Comparison of ENCODE assay signal across 8 cellular contexts in genomic region chr11:6321961-6322362, GRCh38. TPM values are rescaled to one million over a fixed set of nuclear protein-coding genes. Genes with fewer than 3 reads are reported as not detected.
DNase-seq lines count a peak whose midpoint lies in the region; ATAC-seq and TF ChIP-seq lines count a peak whose summit lies in the region.

No MANE protein-coding gene starts in this region.

- no peaks in the 10 kb centered on the region for H3K36me3 Mint-ChIP-seq in activated naive CD4-positive, alpha-beta T cell treated with anti-CD3 and anti-CD28 coated beads, Interleukin-2, amount 50 U/mL, for 24 hours

- H3K27me3 Mint-ChIP-seq in activated naive CD4-positive, alpha-beta T cell treated with anti-CD3 and anti-CD28 coated beads, Interleukin-2, amount 50 U/mL, for 24 hours: peaks cover 38% of the 10 kb centered on the region

- peak overlapping the region; percentile 59 for H3K27ac Mint-ChIP-seq in activated naive CD4-positive, alpha-beta T cell treated with anti-CD3 and anti-CD28 coated beads, Interleukin-2, amount 50 U/mL, for 24 hours

- no peak for ATAC-seq in left ventricle myocardium superior

- no peaks in the 10 kb centered on the region for H3K36me3 ChIP-seq in right atrium auricular region
- no peaks in the 10 kb centered on the region for H3K36me3 ChIP-seq in vagina

- H3K27ac ChIP-seq in right atrium auricular region (peak overlapping the region; percentile 99 to 100), layer of hippocampus (ENCODE audit: low read depth, low read length) (peak overlapping the region; percentile 12), vagina (peak overlapping the region; percentile 100)

- intact Hi-C loops in left ventricle myocardium superior (cut with micrococcal nuclease) (no loop called here), vagina (cut with DNase I) (loop anchor here (5.0 to 10.0 kb wide), 2 partner anchors 35 to 87 kb away; partner anchors contain the start of genes CNGA4 and FHIP1B)

- no peak overlapping the region for H3K4me3 ChIP-seq in right atrium auricular region
- peak overlapping the region; percentile 69 to 82 for H3K4me3 ChIP-seq in vagina

- H3K4me3 Mint-ChIP-seq in activated naive CD4-positive, alpha-beta T cell treated with anti-CD3 and anti-CD28 coated beads, Interleukin-2, amount 50 U/mL, for 24 hours: peak overlapping the region; percentile 30

- no peaks in the 10 kb centered on the region for H3K27me3 ChIP-seq in right atrium auricular region
- H3K27me3 ChIP-seq in layer of hippocampus (ENCODE audit: control insufficient read depth, insufficient read depth, low read length): peaks cover 2% of the 10 kb centered on the region
- H3K27me3 ChIP-seq in vagina: no peaks in the 10 kb centered on the region

- TF ChIP-seq POLR2A in vagina (IDR thresholded peaks at IDR 0.05): no peak

- DNase-seq in right atrium auricular region (ENCODE audit: low spot score): no peak
- no peak for DNase-seq in left ventricle myocardium superior
- DNase-seq in vagina (ENCODE audit: extremely low spot score in 2 of 2): no peak
- DNase-seq in mucosa of gallbladder (ENCODE audit: low spot score): no peak
- no peak for DNase-seq in CD1c-positive myeloid dendritic cell (ENCODE audit: extremely low spot score)
- no peak for DNase-seq in NCI-H526 treated with DMSO at 0.1 percent for 48 hours (lab: John Stamatoyannopoulos, UW)

- H3K9me3 ChIP-seq in right atrium auricular region (no peaks in the 10 kb centered on the region), vagina (no peaks in the 10 kb centered on the region)

- TF ChIP-seq CTCF in right atrium auricular region (IDR thresholded peaks at IDR 0.05) (no peak), vagina (IDR thresholded peaks at IDR 0.05) (no peak)

- H3K9me3 Mint-ChIP-seq in activated naive CD4-positive, alpha-beta T cell treated with anti-CD3 and anti-CD28 coated beads, Interleukin-2, amount 50 U/mL, for 24 hours: no peaks in the 10 kb centered on the region

- peaks cover 0 to 55% of the 10 kb centered on the region in 2 donors for H3K4me1 ChIP-seq in right atrium auricular region
- H3K4me1 ChIP-seq in vagina: peaks cover 49% of the 10 kb centered on the region

- H3K4me1 Mint-ChIP-seq in activated naive CD4-positive, alpha-beta T cell treated with anti-CD3 and anti-CD28 coated beads, Interleukin-2, amount 50 U/mL, for 24 hours: peaks cover 21% of the 10 kb centered on the region

RNA-seq across cellular contexts. Expression of gene CAVIN3, which starts 1.7 kb away (rescaled TPM):
- total RNA-seq in right atrium auricular region: 10 to 100 TPM; 84.8 to 86.7 TPM
- total RNA-seq in left ventricle myocardium superior: 31.1 TPM
- 156 TPM for total RNA-seq in vagina
- 16.3 TPM for total RNA-seq in mucosa of gallbladder

Comparison
In these comparisons a context has a peak if more than half of its experiments do, and no peak if none do; other contexts are left out.
1. H3K27ac ChIP-seq: peak in every context shown above with its lines; median percentile 100 in vagina; 100 in right atrium auricular region; 12 in layer of hippocampus.
2. H3K4me3 ChIP-seq: peak in vagina (2 of 2); none in right atrium auricular region (0 of 2).